In the genomic region with DNA sequence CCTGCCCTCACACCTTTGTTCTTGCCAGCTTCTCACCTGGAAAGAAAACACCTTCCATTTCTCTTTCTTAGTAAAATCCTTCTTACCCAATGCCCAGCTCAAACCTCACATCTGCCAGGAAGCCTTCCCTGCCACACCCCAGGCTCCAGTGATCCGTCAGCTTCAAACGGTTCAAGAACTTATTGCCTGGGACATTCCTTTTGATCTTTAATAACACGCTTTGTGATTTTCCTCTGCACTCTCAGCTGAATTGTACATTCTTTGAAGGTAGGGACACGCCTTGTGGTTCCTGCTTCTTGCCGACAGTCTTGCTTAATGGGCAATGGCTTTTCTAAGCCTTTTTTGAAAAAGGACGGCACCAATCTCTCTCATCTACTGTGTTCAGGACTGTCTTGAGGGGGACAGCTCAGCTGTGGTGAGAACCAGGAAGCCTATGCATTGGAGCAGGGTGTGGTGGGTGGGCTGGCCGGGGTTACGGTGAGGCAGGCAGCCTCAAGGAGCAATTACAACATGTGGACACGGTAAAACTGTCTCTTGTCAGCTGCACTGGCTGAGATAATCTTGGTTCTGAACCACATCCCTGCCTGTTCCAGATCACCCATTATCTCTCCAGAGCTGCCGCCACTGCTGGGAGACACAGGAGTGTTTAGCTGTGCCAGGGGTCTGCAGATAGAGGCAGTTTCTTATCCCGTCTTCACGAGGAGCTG, we compare ENCODE assay signal across 17 cellular contexts. TPM values are rescaled to one million over a fixed set of nuclear protein-coding genes. Genes with fewer than 3 reads are reported as not detected.
DNase-seq lines count a peak whose midpoint lies in the region; ATAC-seq, FAIRE-seq and TF ChIP-seq lines count a peak whose summit lies in the region.
"Had no signal": no experiment of that assay in that cellular context is flagged by ENCODE, and none has a peak within 500 bp of the region (broad histone marks: within the 10 kb centered on the region; RNA-seq: fewer than 3 reads in every experiment).

No MANE protein-coding gene starts in this region.

- H3K9me3 Mint-ChIP-seq in CD4-positive, alpha-beta memory T cell: no peaks in the 10 kb centered on the region
- H3K9me3 Mint-ChIP-seq in central memory CD8-positive, alpha-beta T cell: no peaks in the 10 kb centered on the region
- no peaks in the 10 kb centered on the region for H3K9me3 Mint-ChIP-seq in CD14-positive monocyte

- H3K27me3 Mint-ChIP-seq in CD4-positive, alpha-beta memory T cell: peaks cover 14 to 24% of the 10 kb centered on the region in 2 donors
- H3K27me3 Mint-ChIP-seq in central memory CD8-positive, alpha-beta T cell: peaks cover 44% of the 10 kb centered on the region
- peaks cover 6 to 12% (median 10%) of the 10 kb centered on the region in 3 donors for H3K27me3 Mint-ChIP-seq in CD14-positive monocyte (ENCODE audit: low read depth in 3 of 3)

- no peak overlapping the region for H3K27ac ChIP-seq in CD4-positive, alpha-beta memory T cell (ENCODE audit: low read depth, low read length)

- H3K4me1 Mint-ChIP-seq in CD4-positive, alpha-beta memory T cell: peaks cover 8 to 14% (median 13%) of the 10 kb centered on the region in 4 donors
- H3K4me1 Mint-ChIP-seq in central memory CD8-positive, alpha-beta T cell: peaks cover 13% of the 10 kb centered on the region
- H3K4me1 Mint-ChIP-seq in CD14-positive monocyte: peaks cover 21% of the 10 kb centered on the region

- intact Hi-C loops in CD4-positive, alpha-beta memory T cell (cut with micrococcal nuclease): no loop called here
- intact Hi-C loops in mucosa of descending colon (cut with DNase I, micrococcal nuclease) (no loop called here), CD14-positive monocyte (cut with micrococcal nuclease) (no loop called here)

- H3K4me1 ChIP-seq in CD4-positive, alpha-beta memory T cell (ENCODE audit: insufficient read depth, low read length): peaks cover 14% of the 10 kb centered on the region
- no peaks in the 10 kb centered on the region for H3K4me1 ChIP-seq in mucosa of descending colon (ENCODE audit: low read depth)

- peak overlapping the region in 5 of 8 donors; percentile 21 to 81 (median 57) for H3K4me3 Mint-ChIP-seq in CD4-positive, alpha-beta memory T cell
- peak overlapping the region; percentile 10 for H3K4me3 Mint-ChIP-seq in central memory CD8-positive, alpha-beta T cell
- H3K4me3 Mint-ChIP-seq in CD14-positive monocyte: no peak overlapping the region
- H3K4me3 Mint-ChIP-seq: activated CD4-positive, alpha-beta T cell treated with anti-CD3 and anti-CD28 coated beads for 36 hours had no signal

- no peak for TF ChIP-seq CTCF in mucosa of descending colon (IDR thresholded peaks at IDR 0.05)
- no peak for TF ChIP-seq CTCF in CD14-positive monocyte (IDR thresholded peaks at IDR 0.05)

- no peaks in the 10 kb centered on the region for H3K9me3 ChIP-seq in CD4-positive, alpha-beta memory T cell (ENCODE audit: control insufficient read depth in 1 of 2, low read length in 2 of 2)
- H3K9me3 ChIP-seq in mucosa of descending colon: no peaks in the 10 kb centered on the region

- no peak for TF ChIP-seq POLR2A in GM12891 (IDR thresholded peaks at IDR 0.05; ENCODE audit: low read depth, low read length)

- no peak overlapping the region for H3K4me3 ChIP-seq in CD4-positive, alpha-beta memory T cell (ENCODE audit: low read length in 2 of 2)
- no peak overlapping the region for H3K4me3 ChIP-seq in mucosa of descending colon

- H3K27ac Mint-ChIP-seq in CD4-positive, alpha-beta memory T cell: peak overlapping the region in 5 of 7 donors; percentile 6 to 68 (median 31)
- no peak overlapping the region for H3K27ac Mint-ChIP-seq in central memory CD8-positive, alpha-beta T cell (ENCODE audit: low read depth)
- no peak overlapping the region for H3K27ac Mint-ChIP-seq in CD14-positive monocyte
- H3K27ac Mint-ChIP-seq: activated CD4-positive, alpha-beta T cell treated with anti-CD3 and anti-CD28 coated beads for 36 hours had no signal

- no peaks in the 10 kb centered on the region for H3K27me3 ChIP-seq in CD4-positive, alpha-beta memory T cell (ENCODE audit: insufficient read depth, low read length)

- POLR2A ChIA-PET in CD4-positive, alpha-beta memory T cell (lab: Charles Lee; ENCODE audit: partially characterized antibody): interaction anchor here (1.2 kb wide), 1 partner anchor 46 kb away, joined by 5 read pairs; a partner anchor contains a TSS

- ATAC-seq in central memory CD8-positive, alpha-beta T cell (replicated peaks; ENCODE audit: extremely low read depth, poor library complexity, severe bottlenecking): no peak
- ATAC-seq in mucosa of descending colon: peak; percentile 31
- ATAC-seq: activated CD4-positive, alpha-beta T cell treated with anti-CD3 and anti-CD28 coated beads for 36 hours had no signal

- CTCF ChIA-PET in CD4-positive, alpha-beta memory T cell (lab: Charles Lee; ENCODE audit: partially characterized antibody): interaction anchor here (1.0 kb wide), 1 partner anchor 55 kb away, joined by 4 read pairs; no protein-coding TSS in a partner anchor

- FAIRE-seq in GM12891 (lab: Jason Lieb, UNC): no peak
- FAIRE-seq: endothelial cell of umbilical vein had no signal

- peak in 1 of 5 donors; percentile 6 for DNase-seq in CD4-positive, alpha-beta memory T cell
- DNase-seq in OCI-M2 (lab: John Stamatoyannopoulos, UW; ENCODE audit: unreplicated experiment) (peak; percentile 55), mucosa of descending colon (peak in 1 of 3 donors; percentile 5), CD14-positive monocyte (ENCODE audit: low spot score) (no peak), GM12891 (ENCODE audit: insufficient read length, low spot score) (no peak), NCI-H146 (lab: John Stamatoyannopoulos, UW) (no peak), NCI-H1694 treated with DMSO at 0.1 percent for 48 hours (lab: John Stamatoyannopoulos, UW) (no peak)
- no peak for DNase-seq in central memory CD8-positive, alpha-beta T cell (ENCODE audit: low spot score in 2 of 2)
- DNase-seq: activated CD4-positive, alpha-beta T cell treated with anti-CD3 and anti-CD28 coated beads for 36 hours; activated CD8-positive, alpha-beta memory T cell treated with anti-CD3 and anti-CD28 coated beads, Interleukin-2, amount 50 U/mL, for 4 hours; activated gamma-delta T cell; cortex of kidney; NCI-H2081 treated with DMSO at 0.1 percent for 48 hours; NCI-H510A; SHP77 treated with DMSO at 0.1 percent for 48 hours; T1000 had no signal

- no peaks in the 10 kb centered on the region for H3K36me3 Mint-ChIP-seq in CD4-positive, alpha-beta memory T cell
- no peaks in the 10 kb centered on the region for H3K36me3 Mint-ChIP-seq in central memory CD8-positive, alpha-beta T cell (ENCODE audit: insufficient read depth)
- H3K36me3 Mint-ChIP-seq in CD14-positive monocyte: no peaks in the 10 kb centered on the region

- H3K36me3 ChIP-seq in CD4-positive, alpha-beta memory T cell (ENCODE audit: insufficient read depth, low read length): no peaks in the 10 kb centered on the region
- no peaks in the 10 kb centered on the region for H3K36me3 ChIP-seq in mucosa of descending colon (ENCODE audit: low read depth)

TF ChIP-seq in GM12891, 5 proteins besides CTCF, POLR2A, EP300 and RAD21:
- TF ChIP-seq TAF1 (IDR thresholded peaks at IDR 0.05; ENCODE audit: low read depth, low read length) (no peak), POLR2AphosphoS5 (IDR thresholded peaks at IDR 0.05; ENCODE audit: low read depth, low read length) (no peak), PAX5 (IDR thresholded peaks at IDR 0.05; ENCODE audit: insufficient read depth, low read length, severe bottlenecking) (no peak), SPI1 (IDR thresholded peaks at IDR 0.05; ENCODE audit: low read depth, low read length) (no peak), POU2F2 (IDR thresholded peaks at IDR 0.05; ENCODE audit: low read depth, low read length) (no peak)

RNA-seq across cellular contexts. Expression of a gene that starts 46.1 kb away (rescaled TPM):
- 1 to 10 TPM; 7.2 TPM for total RNA-seq in CD4-positive, alpha-beta memory T cell
- 1 to 10 TPM; 6.1 to 9.0 TPM for polyA plus RNA-seq in CD4-positive, alpha-beta memory T cell
- 10 to 100 TPM; 17.7 to 36.4 (median 32.3) TPM for total RNA-seq in mucosa of descending colon
- polyA plus RNA-seq in CD14-positive monocyte: 10 to 100 TPM; 24.0 to 24.3 TPM
- polyA plus RNA-seq in GM12891 (2012; ENCODE audit: low read depth, missing spikeins): 0.41 TPM

Comparison
In these comparisons a context has a peak if more than half of its experiments do, and no peak if none do; other contexts are left out.
1. H3K27ac Mint-ChIP-seq: peak in CD4-positive, alpha-beta memory T cell (5 of 7); none in central memory CD8-positive, alpha-beta T cell (single experiment) and CD14-positive monocyte (0 of 7).
2. H3K4me3 Mint-ChIP-seq: peak in CD4-positive, alpha-beta memory T cell (5 of 8) and central memory CD8-positive, alpha-beta T cell (single experiment); none in CD14-positive monocyte (0 of 2).